In the genomic region with DNA sequence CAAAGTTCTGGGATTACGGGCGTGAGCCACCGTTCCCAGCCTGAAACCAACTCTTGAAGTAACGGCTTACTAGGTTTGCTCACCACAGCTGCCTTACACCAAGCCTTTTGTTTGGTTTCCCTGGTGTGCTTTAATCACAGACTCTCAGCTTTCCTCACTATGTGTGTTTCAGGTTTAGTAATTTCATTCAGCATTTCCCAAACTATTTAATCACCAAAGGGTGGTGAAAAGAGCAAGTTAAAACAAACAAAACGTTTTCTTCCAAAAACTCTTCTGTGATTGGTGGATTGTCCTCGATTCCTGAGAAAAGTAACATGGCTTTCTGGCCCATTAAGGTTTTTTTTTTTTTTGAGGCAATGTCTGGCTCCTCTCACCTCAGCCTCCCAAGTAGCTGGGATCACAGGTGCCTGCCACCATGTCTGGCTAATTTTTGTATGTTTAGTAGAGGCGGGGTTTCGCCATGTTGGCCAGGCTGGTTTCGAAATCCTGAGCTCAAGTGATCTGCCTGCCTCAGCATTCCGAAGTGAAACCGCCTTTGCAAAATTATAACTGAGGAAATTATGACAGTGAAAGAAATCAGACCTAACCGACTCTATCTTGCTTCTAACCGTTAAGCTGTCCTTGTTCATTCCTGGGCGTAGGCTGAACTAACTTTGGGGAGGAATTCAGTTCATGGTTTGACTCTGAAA, we compare ENCODE assay signal across 13 cellular contexts. TPM values are rescaled to one million over a fixed set of nuclear protein-coding genes. Genes with fewer than 3 reads are reported as not detected.
DNase-seq lines count a peak whose midpoint lies in the region; ATAC-seq, FAIRE-seq and TF ChIP-seq lines count a peak whose summit lies in the region.
"Had no signal": no experiment of that assay in that cellular context is flagged by ENCODE, and none has a peak within 500 bp of the region (broad histone marks: within the 10 kb centered on the region; RNA-seq: fewer than 3 reads in every experiment).

No MANE protein-coding gene starts in this region.

- FAIRE-seq in GM12878 (lab: Jason Lieb, UNC): no peak

- H3K9me3 ChIP-seq in mammary epithelial cell (replicated peaks; ENCODE audit: insufficient read depth, low read length): no peaks in the 10 kb centered on the region
- no peaks in the 10 kb centered on the region for H3K9me3 ChIP-seq in GM12878 (replicated peaks; ENCODE audit: control insufficient read depth, insufficient read depth, low read length)
- no peaks in the 10 kb centered on the region for H3K9me3 ChIP-seq in prostate gland
- no peaks in the 10 kb centered on the region for H3K9me3 ChIP-seq in testis
- H3K9me3 ChIP-seq: adrenal gland had no signal

- H3K36me3 ChIP-seq in mammary epithelial cell (ENCODE audit: insufficient read depth, low read length) (peaks cover 4% of the 10 kb centered on the region), GM12878 (ENCODE audit: control insufficient read depth in 2 of 2, insufficient read depth in 2 of 2, low read length in 1 of 2) (no peaks in the 10 kb centered on the region), prostate gland (no peaks in the 10 kb centered on the region), testis (ENCODE audit: low read depth, missing control alignments) (no peaks in the 10 kb centered on the region)

- RAD21 ChIA-PET in GM12878 (lab: Charles Lee; ENCODE audit: unreplicated experiment): no interaction called here

- no peaks in the 10 kb centered on the region for H3K27me3 Mint-ChIP-seq in MCF 10A (ENCODE audit: insufficient read depth, unreplicated experiment)

- DNase-seq in MCF 10A (ENCODE audit: unreplicated experiment) (no peak), mammary epithelial cell (no peak), NOMO-1 treated with DMSO at 0.1 percent for 48 hours (lab: John Stamatoyannopoulos, UW; ENCODE audit: unreplicated experiment) (peak; percentile 35), GM12878 (ENCODE audit: low read depth, low spot score) (no peak), prostate gland (ENCODE audit: low spot score) (no peak), testis (no peak), NCI-H446 treated with DMSO at 0.1 percent for 48 hours (lab: John Stamatoyannopoulos, UW) (no peak)
- no peak for DNase-seq in stimulated activated effector memory CD8-positive, alpha-beta T cell treated with anti-CD3 and anti-CD28 coated beads, Interleukin-12 subunit alpha, Interleukin-12 subunit beta, amount 100 ng/mL, for 72 hours (ENCODE audit: low spot score in 2 of 2)
- DNase-seq: C1 segment of cervical spinal cord, NCI-H446 had no signal

- in situ Hi-C loops in mammary epithelial cell (cut with MboI; ENCODE audit: low sequenced_read_pairs in 2 of 2): no loop called here
- in situ Hi-C loops in GM12878 (cut with MboI): no loop called here

- ATAC-seq in GM12878: no peak
- ATAC-seq in stimulated activated effector memory CD8-positive, alpha-beta T cell treated with anti-CD3 and anti-CD28 coated beads, Interleukin-12 subunit alpha, Interleukin-12 subunit beta, amount 100 ng/mL, for 72 hours: no peak
- ATAC-seq: activated CD4-positive, CD25-positive, alpha-beta regulatory T cell treated with anti-CD3 and anti-CD28 coated beads, Interleukin-2, amount 50 U/mL, for 24 hours; Right ventricle myocardium inferior had no signal

- H3K4me2 ChIP-seq in mammary epithelial cell (ENCODE audit: insufficient read depth, low read depth, low read length) (no peak overlapping the region), GM12878 (ENCODE audit: control insufficient read depth, insufficient read depth) (no peak overlapping the region)

- H3K4me3 Mint-ChIP-seq in MCF 10A (ENCODE audit: unreplicated experiment): peak overlapping the region; percentile 95
- H3K4me3 Mint-ChIP-seq in stimulated activated effector memory CD8-positive, alpha-beta T cell treated with anti-CD3 and anti-CD28 coated beads, Interleukin-12 subunit alpha, Interleukin-12 subunit beta, amount 100 ng/mL, for 72 hours: peak overlapping the region; percentile 97

- H3K79me2 ChIP-seq in mammary epithelial cell (ENCODE audit: insufficient read depth, low read length): peaks cover 18% of the 10 kb centered on the region
- H3K79me2 ChIP-seq in GM12878 (ENCODE audit: control insufficient read depth, insufficient read depth, low read length): peaks cover 39% of the 10 kb centered on the region

- H3K27ac ChIP-seq in mammary epithelial cell (ENCODE audit: insufficient read depth, low read depth, low read length) (no peak overlapping the region), GM12878 (ENCODE audit: control insufficient read depth, insufficient read depth) (peak overlapping the region; percentile 93), prostate gland (no peak overlapping the region), testis (no peak overlapping the region)

- H2AFZ ChIP-seq in mammary epithelial cell (ENCODE audit: low read depth, low read length) (no peak overlapping the region), GM12878 (ENCODE audit: control insufficient read depth, low read depth, low read length) (no peak overlapping the region)

- SMC1A ChIA-PET in GM12878 (lab: Charles Lee; ENCODE audit: uncharacterized antibody, unreplicated experiment): interaction anchor here (0.6 to 1.3 kb wide), 4 partner anchors 64 to 562 kb away, joined by 3 to 6 read pairs (median 3); no protein-coding TSS in a partner anchor

- peaks cover 29% of the 10 kb centered on the region for H3K4me1 Mint-ChIP-seq in MCF 10A (ENCODE audit: insufficient read depth, unreplicated experiment)
- H3K4me1 Mint-ChIP-seq in stimulated activated effector memory CD8-positive, alpha-beta T cell treated with anti-CD3 and anti-CD28 coated beads, Interleukin-12 subunit alpha, Interleukin-12 subunit beta, amount 100 ng/mL, for 72 hours: peaks cover 37% of the 10 kb centered on the region

- H3K27me3 ChIP-seq in mammary epithelial cell (ENCODE audit: insufficient read depth, low read length): no peaks in the 10 kb centered on the region
- H3K27me3 ChIP-seq in GM12878 (replicated peaks in 1 of 2; ENCODE audit: control insufficient read depth in 2 of 2, insufficient read depth in 2 of 2, low read length in 1 of 2): no peaks in the 10 kb centered on the region
- no peaks in the 10 kb centered on the region for H3K27me3 ChIP-seq in prostate gland (replicated peaks; ENCODE audit: insufficient read depth)
- H3K27me3 ChIP-seq in testis: no peaks in the 10 kb centered on the region
- H3K27me3 ChIP-seq: adrenal gland had no signal

- TF ChIP-seq POLR2A in GM12878 (IDR thresholded peaks at IDR 0.05; ENCODE audit: low read depth, low read length): no peak
- no peak for TF ChIP-seq POLR2A in prostate gland (IDR thresholded peaks at IDR 0.05)
- TF ChIP-seq POLR2A in testis (IDR thresholded peaks at IDR 0.05): no peak

- no peak overlapping the region for H3K27ac Mint-ChIP-seq in MCF 10A (ENCODE audit: low read depth, unreplicated experiment)
- H3K27ac Mint-ChIP-seq in stimulated activated effector memory CD8-positive, alpha-beta T cell treated with anti-CD3 and anti-CD28 coated beads, Interleukin-12 subunit alpha, Interleukin-12 subunit beta, amount 100 ng/mL, for 72 hours: no peak overlapping the region

- H3K9ac ChIP-seq in mammary epithelial cell (ENCODE audit: insufficient read depth, low read length) (no peak overlapping the region), GM12878 (ENCODE audit: control insufficient read depth, insufficient read depth, low read length) (no peak overlapping the region)

- TF ChIP-seq EP300 in GM12878 (IDR thresholded peaks at IDR 0.05; ENCODE audit: borderline replicate concordance in 1 of 2, control insufficient read depth in 1 of 2, low read depth in 2 of 2, low read length in 2 of 2): no peak

- CTCF ChIA-PET in MCF 10A (lab: Yijun Ruan, JAX) (interaction anchor here (0.6 to 0.7 kb wide), 3 partner anchors 199 to 1956 kb away, joined by 3 to 5 read pairs (median 4); no protein-coding TSS in a partner anchor), mammary epithelial cell (lab: Charles Lee; ENCODE audit: low non-redundant PET) (no interaction called here), GM12878 (lab: Yijun Ruan, JAX) (interaction anchor here (0.6 to 1.5 kb wide), 3 partner anchors 144 to 1830 kb away, joined by 3 to 4 read pairs (median 3); no protein-coding TSS in a partner anchor)

- dilution Hi-C loops in mammary epithelial cell (cut with HindIII; ENCODE audit: low sequenced_read_pairs): no loop called here

- intact Hi-C loops in MCF 10A (cut with micrococcal nuclease) (loop anchor here (5.0 kb wide), 1 partner anchor 216 kb away; the partner anchor contains the start of gene PIGH), mammary epithelial cell (cut with micrococcal nuclease) (no loop called here), GM12878 (cut with micrococcal nuclease; ENCODE audit: unreplicated experiment) (no loop called here), prostate gland (cut with DNase I) (no loop called here), testis (cut with DNase I; ENCODE audit: low total_unique reads) (no loop called here)

- H3K4me3 ChIP-seq in mammary epithelial cell (replicated peaks in 1 of 3; ENCODE audit: insufficient read depth in 1 of 3, low read depth in 2 of 3, low read length in 3 of 3) (no peak overlapping the region), GM12878 (no peak overlapping the region), prostate gland (no peak overlapping the region), testis (no peak overlapping the region)

- no peak for TF ChIP-seq RAD21 in GM12878 (IDR thresholded peaks at IDR 0.05; ENCODE audit: insufficient read depth, low read depth, low read length)

- TF ChIP-seq CTCF in MCF 10A (IDR thresholded peaks at IDR 0.05; ENCODE audit: unreplicated experiment) (no peak), mammary epithelial cell (conservative IDR thresholded peaks at IDR 0.05 in 1 of 2, IDR thresholded peaks at IDR 0.05 in 1 of 2; ENCODE audit: extremely low read depth in 1 of 2, insufficient read depth in 1 of 2, low read depth in 1 of 2, low read length in 2 of 2) (no peak), GM12878 (IDR thresholded peaks at IDR 0.05 in 2 of 3, conservative IDR thresholded peaks at IDR 0.05 in 1 of 3; ENCODE audit: control insufficient read depth in 2 of 3, extremely low read depth in 1 of 3, insufficient read depth in 1 of 3, low read depth in 3 of 3, low read length in 3 of 3) (no peak), prostate gland (IDR thresholded peaks at IDR 0.05) (no peak), testis (IDR thresholded peaks at IDR 0.05) (no peak)

- peaks cover 11% of the 10 kb centered on the region for H3K36me3 Mint-ChIP-seq in MCF 10A (ENCODE audit: insufficient read depth, unreplicated experiment)
- peaks cover 35% of the 10 kb centered on the region for H3K36me3 Mint-ChIP-seq in stimulated activated effector memory CD8-positive, alpha-beta T cell treated with anti-CD3 and anti-CD28 coated beads, Interleukin-12 subunit alpha, Interleukin-12 subunit beta, amount 100 ng/mL, for 72 hours

- no peaks in the 10 kb centered on the region for H3K9me3 Mint-ChIP-seq in MCF 10A (ENCODE audit: unreplicated experiment)
- H3K9me3 Mint-ChIP-seq in stimulated activated effector memory CD8-positive, alpha-beta T cell treated with anti-CD3 and anti-CD28 coated beads, Interleukin-12 subunit alpha, Interleukin-12 subunit beta, amount 100 ng/mL, for 72 hours: no peaks in the 10 kb centered on the region

- WGBS in mammary epithelial cell (ENCODE audit: low coverage, missing lambda C conversion rate): 91% methylated on average over 14 of the region's 14 CpGs
- 89% methylated on average over 14 of the region's 14 CpGs for WGBS in GM12878 (ENCODE audit: insufficient coverage, insufficient replicate concordance, low lambda C conversion rate, missing lambda C conversion rate)
- WGBS in prostate gland: 91% methylated on average over 14 of the region's 14 CpGs
- 65 to 72% methylated on average over 14 of the region's 14 CpGs for WGBS in testis, 2 donors

- POLR2A ChIA-PET in MCF 10A (lab: Yijun Ruan, JAX) (interaction anchor here (0.6 to 0.8 kb wide), 2 partner anchors 21 to 1289 kb away, joined by 3 to 5 read pairs; no protein-coding TSS in a partner anchor), GM12878 (lab: Charles Lee) (interaction anchor here (0.6 to 1.3 kb wide), 7 partner anchors 149 to 868 kb away, joined by 3 to 4 read pairs (median 3); partner anchors contain the start of gene PIGH)

- BruUV-seq in MCF 10A (replicated peaks; lab: Mats Ljungman, UMichigan): no TSS peak
- BruUV-seq in mammary epithelial cell (replicated peaks; lab: Mats Ljungman, UMichigan): no TSS peak
- BruUV-seq in GM12878 (replicated peaks; lab: Mats Ljungman, UMichigan): no TSS peak

- H3K4me1 ChIP-seq in mammary epithelial cell (ENCODE audit: insufficient read depth, low read length) (peaks cover 22% of the 10 kb centered on the region), GM12878 (ENCODE audit: control insufficient read depth, insufficient read depth, low read length) (peaks cover 15% of the 10 kb centered on the region), prostate gland (replicated peaks) (peaks cover 9% of the 10 kb centered on the region), testis (peaks cover 11% of the 10 kb centered on the region)

- no peaks in the 10 kb centered on the region for H4K20me1 ChIP-seq in mammary epithelial cell (ENCODE audit: insufficient read depth, low read length)
- H4K20me1 ChIP-seq in GM12878 (ENCODE audit: control insufficient read depth, insufficient read depth): no peaks in the 10 kb centered on the region

RNA-seq across cellular contexts. Expression of gene ZFYVE26, which starts 1.5 kb away (rescaled TPM):
- total RNA-seq in MCF 10A (2022) (11.9 and 18.1 TPM in 2 replicates), mammary epithelial cell (10 to 100 TPM; 15.0 to 25.8 TPM), GM12878 (2014; rRNA removed) (12.5 and 16.4 TPM in 2 replicates), GM12878 (2014; rRNA removed; fragmentation: Illumina TruSeq; extraction: Trizol) (12.4 and 12.6 TPM in 2 replicates), GM12878 (2021) (22.1 and 25.6 TPM in 2 replicates), prostate gland (10 to 100 TPM; 12.2 to 33.7 TPM), testis (10 to 100 TPM; 32.7 to 34.6 TPM)
- polyA plus RNA-seq in mammary epithelial cell (6.3 TPM), GM12878 (2011; rRNA removed) (19.0 and 25.4 TPM in 2 replicates), GM12878 (2014; fragmentation: Illumina TruSeq; extraction: Trizol) (11.6 and 15.1 TPM in 2 replicates), GM12878 (2014; fragmentation: Nextera tagmentation; extraction: Ambion mirVana) (1 to 10 TPM in 1 of 2 experiments, under 1 TPM in 1; 1.00 to 1.2 TPM), GM12878 (2014; rRNA removed) (11.4 and 11.7 TPM in 2 replicates), GM12878 (2016; fragmentation: Nextera tagmentation; extraction: Ambion mirVana) (1 to 10 TPM; 7.8 to 8.2 TPM), testis (ENCODE audit: insufficient read depth, low read depth, low replicate concordance) (9.4 TPM)
- polyA minus RNA-seq in mammary epithelial cell: 19.1 TPM
- total RNA-seq in GM12878 (2013; cell fraction: nucleolus; rRNA removed): 114 and 119 TPM in 2 replicates
- 26.7 TPM for polyA plus RNA-seq in GM12878 (2011; ENCODE audit: low read depth)
- polyA plus RNA-seq in GM12878 (2011; cell fraction: cytosol; rRNA removed): 16.3 and 16.7 TPM in 2 replicates
- polyA plus RNA-seq in GM12878 (2011; cell fraction: nucleus; rRNA removed): 47.5 and 48.7 TPM in 2 replicates
- polyA plus RNA-seq in GM12878 (2012): 7.2 and 7.5 TPM in 2 replicates
- polyA minus RNA-seq in GM12878 (2011; rRNA and poly(A)+ RNA removed): 55.7 and 60.6 TPM in 2 replicates
- polyA minus RNA-seq in GM12878 (2011; cell fraction: cytosol; rRNA and poly(A)+ RNA removed): 11.6 and 13.6 TPM in 2 replicates
- polyA minus RNA-seq in GM12878 (2011; cell fraction: nucleus; rRNA and poly(A)+ RNA removed): 55.5 and 76.6 TPM in 2 replicates

RNA-seq across cellular contexts. Expression of gene RAD51B, which starts 1.7 kb away (rescaled TPM):
- total RNA-seq in MCF 10A (2022): 14.6 and 21.3 TPM in 2 replicates
- 10 to 100 TPM; 23.0 to 29.3 TPM for total RNA-seq in mammary epithelial cell
- polyA plus RNA-seq in mammary epithelial cell: 8.7 TPM
- 3.4 TPM for polyA minus RNA-seq in mammary epithelial cell
- total RNA-seq in GM12878 (2013; cell fraction: nucleolus; rRNA removed): 510 and 519 TPM in 2 replicates
- 18.2 and 27.0 TPM in 2 replicates for total RNA-seq in GM12878 (2014; rRNA removed)
- 23.3 and 23.4 TPM in 2 replicates for total RNA-seq in GM12878 (2014; rRNA removed; fragmentation: Illumina TruSeq; extraction: Trizol)
- total RNA-seq in GM12878 (2021): 17.3 and 25.2 TPM in 2 replicates
- polyA plus RNA-seq in GM12878 (2011; ENCODE audit: low read depth): 15.2 TPM
- polyA plus RNA-seq in GM12878 (2011; rRNA removed): 26.8 and 37.6 TPM in 2 replicates
- 11.8 and 20.1 TPM in 2 replicates for polyA plus RNA-seq in GM12878 (2011; cell fraction: cytosol; rRNA removed)
- polyA plus RNA-seq in GM12878 (2011; cell fraction: nucleus; rRNA removed): 18.6 and 26.0 TPM in 2 replicates
- polyA plus RNA-seq in GM12878 (2012): 12.2 and 12.4 TPM in 2 replicates
- polyA plus RNA-seq in GM12878 (2014; fragmentation: Illumina TruSeq; extraction: Trizol): 13.7 and 18.8 TPM in 2 replicates
- polyA plus RNA-seq in GM12878 (2014; fragmentation: Nextera tagmentation; extraction: Ambion mirVana): 10 to 100 TPM; 16.3 to 19.3 TPM
- polyA plus RNA-seq in GM12878 (2014; rRNA removed): 9.4 and 9.8 TPM in 2 replicates
- 10 to 100 TPM; 26.0 to 26.7 TPM for polyA plus RNA-seq in GM12878 (2016; fragmentation: Nextera tagmentation; extraction: Ambion mirVana)
- 78.6 and 83.3 TPM in 2 replicates for polyA minus RNA-seq in GM12878 (2011; rRNA and poly(A)+ RNA removed)
- 7.1 and 7.7 TPM in 2 replicates for polyA minus RNA-seq in GM12878 (2011; cell fraction: cytosol; rRNA and poly(A)+ RNA removed)
- polyA minus RNA-seq in GM12878 (2011; cell fraction: nucleus; rRNA and poly(A)+ RNA removed): 117 and 123 TPM in 2 replicates
- total RNA-seq in prostate gland: 10 to 100 TPM; 14.9 to 35.8 TPM
- total RNA-seq in testis: 10 to 100 TPM; 19.1 to 22.5 TPM
- 5.5 TPM for polyA plus RNA-seq in testis (ENCODE audit: insufficient read depth, low read depth, low replicate concordance)
